1 cellular context compared by ENCODE assay signal in the genomic region with DNA sequence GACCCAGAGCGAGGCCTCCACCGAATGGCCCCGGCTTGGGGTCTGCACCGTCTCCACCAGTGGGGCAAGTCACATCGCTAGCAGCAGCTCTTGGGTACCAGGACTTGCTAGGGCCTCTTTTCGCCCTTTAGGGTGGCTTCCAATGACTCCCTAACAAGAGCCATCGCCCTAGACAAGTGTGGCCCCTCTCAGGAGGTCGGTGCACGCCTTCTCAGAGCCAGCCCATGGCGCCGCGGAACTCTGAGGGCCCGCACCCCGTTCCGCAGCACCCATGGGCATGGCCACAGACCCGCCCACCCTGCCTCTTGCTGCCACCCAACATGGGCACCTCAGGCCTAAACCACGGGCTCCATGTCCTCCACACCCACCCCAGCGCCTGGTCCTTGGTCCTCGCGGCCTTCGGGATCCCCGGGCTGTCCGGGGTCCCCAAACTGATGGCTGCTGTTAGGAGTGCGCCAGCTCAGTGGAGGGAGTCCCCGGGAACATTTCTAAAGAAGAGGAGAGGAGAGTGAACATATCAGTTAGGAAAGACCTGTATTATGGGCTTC.
TF ChIP-seq lines count a peak whose summit lies in the region.

No MANE protein-coding gene starts in this region.

TF ChIP-seq in HCT116, 20 proteins besides CTCF, POLR2A, EP300 and RAD21 (continued from another document):
- TF ChIP-seq, protein P1, sequence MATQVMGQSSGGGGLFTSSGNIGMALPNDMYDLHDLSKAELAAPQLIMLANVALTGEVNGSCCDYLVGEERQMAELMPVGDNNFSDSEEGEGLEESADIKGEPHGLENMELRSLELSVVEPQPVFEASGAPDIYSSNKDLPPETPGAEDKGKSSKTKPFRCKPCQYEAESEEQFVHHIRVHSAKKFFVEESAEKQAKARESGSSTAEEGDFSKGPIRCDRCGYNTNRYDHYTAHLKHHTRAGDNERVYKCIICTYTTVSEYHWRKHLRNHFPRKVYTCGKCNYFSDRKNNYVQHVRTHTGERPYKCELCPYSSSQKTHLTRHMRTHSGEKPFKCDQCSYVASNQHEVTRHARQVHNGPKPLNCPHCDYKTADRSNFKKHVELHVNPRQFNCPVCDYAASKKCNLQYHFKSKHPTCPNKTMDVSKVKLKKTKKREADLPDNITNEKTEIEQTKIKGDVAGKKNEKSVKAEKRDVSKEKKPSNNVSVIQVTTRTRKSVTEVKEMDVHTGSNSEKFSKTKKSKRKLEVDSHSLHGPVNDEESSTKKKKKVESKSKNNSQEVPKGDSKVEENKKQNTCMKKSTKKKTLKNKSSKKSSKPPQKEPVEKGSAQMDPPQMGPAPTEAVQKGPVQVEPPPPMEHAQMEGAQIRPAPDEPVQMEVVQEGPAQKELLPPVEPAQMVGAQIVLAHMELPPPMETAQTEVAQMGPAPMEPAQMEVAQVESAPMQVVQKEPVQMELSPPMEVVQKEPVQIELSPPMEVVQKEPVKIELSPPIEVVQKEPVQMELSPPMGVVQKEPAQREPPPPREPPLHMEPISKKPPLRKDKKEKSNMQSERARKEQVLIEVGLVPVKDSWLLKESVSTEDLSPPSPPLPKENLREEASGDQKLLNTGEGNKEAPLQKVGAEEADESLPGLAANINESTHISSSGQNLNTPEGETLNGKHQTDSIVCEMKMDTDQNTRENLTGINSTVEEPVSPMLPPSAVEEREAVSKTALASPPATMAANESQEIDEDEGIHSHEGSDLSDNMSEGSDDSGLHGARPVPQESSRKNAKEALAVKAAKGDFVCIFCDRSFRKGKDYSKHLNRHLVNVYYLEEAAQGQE (IDR thresholded peaks at IDR 0.05; ENCODE audit: low read depth) = no peak
- no peak for TF ChIP-seq SP1 (IDR thresholded peaks at IDR 0.05; ENCODE audit: low read depth)
- TF ChIP-seq EZH2 (IDR thresholded peaks at IDR 0.05) = no peak
- TF ChIP-seq TCF7L2 (IDR thresholded peaks at IDR 0.05; ENCODE audit: borderline replicate concordance, extremely low read depth, insufficient read depth, insufficient read length) = no peak
- TF ChIP-seq YY1 (IDR thresholded peaks at IDR 0.05; ENCODE audit: extremely low read depth, insufficient replicate concordance, low read depth, low read length) = no peak
- TF ChIP-seq CBX3 (IDR thresholded peaks at IDR 0.05; ENCODE audit: low read depth) = no peak
